ENCODE assay signal across 1 cellular context in genomic region chr12:10392394-10392930, GRCh38.
TF ChIP-seq lines count a peak whose summit lies in the region.

No MANE protein-coding gene starts in this region.

TF ChIP-seq in GM12878, 131 proteins besides CTCF, POLR2A, EP300 and RAD21 (continues in another document):
- TF ChIP-seq SPI1 (IDR thresholded peaks at IDR 0.05; ENCODE audit: borderline replicate concordance, insufficient read depth, low read depth, low read length) (peak; percentile 49; the same call in 1 of the 2 replicates), ZBTB40 (IDR thresholded peaks at IDR 0.05; ENCODE audit: borderline replicate concordance) (no peak), CBFB (IDR thresholded peaks at IDR 0.05; ENCODE audit: low read depth) (peak; percentile 90), MLLT1 (IDR thresholded peaks at IDR 0.05) (peak; percentile 42; the same call in 1 of the 2 replicates), IRF4 (IDR thresholded peaks at IDR 0.05; ENCODE audit: low read depth, low read length) (no peak), BHLHE40 (IDR thresholded peaks at IDR 0.05; ENCODE audit: borderline replicate concordance in 1 of 2, low read depth in 2 of 2, low read length in 1 of 2) (peak in 1 of 2 experiments; percentile 55; a peak in 1 of 4 replicates), REST (IDR thresholded peaks at IDR 0.05; ENCODE audit: low read depth, low read length) (no peak), FOS (IDR thresholded peaks at IDR 0.05; ENCODE audit: borderline replicate concordance, extremely low read depth, insufficient read length) (no peak), ZNF207 (IDR thresholded peaks at IDR 0.05; ENCODE audit: borderline replicate concordance) (no peak; the same call in 1 of the 2 replicates), MYB (IDR thresholded peaks at IDR 0.05; ENCODE audit: borderline replicate concordance, low read depth, low read length) (0 out of 2 replicates have a peak, but pooled peaks have one; percentile 10), NBN (IDR thresholded peaks at IDR 0.05) (peak; percentile 40; the same call in 1 of the 2 replicates), CHD2 (IDR thresholded peaks at IDR 0.05; ENCODE audit: borderline replicate concordance, low read depth, low read length) (0 out of 2 replicates have a peak, but pooled peaks have one; percentile 25), NFIC (IDR thresholded peaks at IDR 0.05; ENCODE audit: low read depth, low read length) (peak; percentile 75), HDAC2 (IDR thresholded peaks at IDR 0.05) (no peak), PAX5 (IDR thresholded peaks at IDR 0.05; ENCODE audit: borderline replicate concordance, low read depth, low read length) (peak; percentile 46; the same call in 1 of the 2 replicates), ATF7 (IDR thresholded peaks at IDR 0.05; ENCODE audit: low read depth) (peak; percentile 46), SUZ12 (IDR thresholded peaks at IDR 0.05; ENCODE audit: unreplicated experiment) (no peak), EED (IDR thresholded peaks at IDR 0.05; ENCODE audit: low read depth) (peak; percentile 63; the same call in 1 of the 2 replicates), NKRF (conservative IDR thresholded peaks at IDR 0.05) (no peak), RUNX3 (IDR thresholded peaks at IDR 0.05; ENCODE audit: low read length) (peak; percentile 99), RFX5 (IDR thresholded peaks at IDR 0.05; ENCODE audit: low read depth, low read length) (no peak), POU2F2 (IDR thresholded peaks at IDR 0.05; ENCODE audit: borderline replicate concordance, low read depth, low read length) (peak; percentile 57; the same call in 1 of the 3 replicates), SKIL (IDR thresholded peaks at IDR 0.05; ENCODE audit: low read depth, poor library complexity, severe bottlenecking) (peak; percentile 59), BCL3 (IDR thresholded peaks at IDR 0.05; ENCODE audit: borderline replicate concordance, insufficient read depth, low read depth, low read length, poor library complexity, severe bottlenecking) (peak; percentile 37), IKZF2 (IDR thresholded peaks at IDR 0.05) (peak; percentile 59 to 63; a peak in 3 of 4 replicates), RAD51 (IDR thresholded peaks at IDR 0.05) (peak; percentile 29; the same call in 1 of the 2 replicates), KLF5 (IDR thresholded peaks at IDR 0.05; ENCODE audit: partially characterized antibody) (no peak), BCL11A (IDR thresholded peaks at IDR 0.05; ENCODE audit: low read depth, low read length) (peak; percentile 89), FOXM1 (IDR thresholded peaks at IDR 0.05; ENCODE audit: low read depth, low read length) (peak; percentile 64; the same call in 1 of the 2 replicates), CREB1 (IDR thresholded peaks at IDR 0.05; ENCODE audit: low read depth) (0 out of 2 replicates have a peak, but pooled peaks have one; percentile 43), HDAC6 (IDR thresholded peaks at IDR 0.05; ENCODE audit: unreplicated experiment) (no peak), SP1 (IDR thresholded peaks at IDR 0.05; ENCODE audit: low read depth, low read length) (peak; percentile 15), DPF2 (IDR thresholded peaks at IDR 0.05) (peak; percentile 74), TCF12 (IDR thresholded peaks at IDR 0.05; ENCODE audit: low read depth, low read length) (peak; percentile 74), MTA2 (IDR thresholded peaks at IDR 0.05; ENCODE audit: low read depth) (peak; percentile 93), RELB (IDR thresholded peaks at IDR 0.05; ENCODE audit: low read depth) (peak; percentile 53; the same call in 1 of the 2 replicates), SMARCA5 (IDR thresholded peaks at IDR 0.05) (no peak), SMAD1 (IDR thresholded peaks at IDR 0.05; ENCODE audit: low read depth, partially characterized antibody) (peak; percentile 83), LARP7 (IDR thresholded peaks at IDR 0.05) (no peak), NR2C1 (IDR thresholded peaks at IDR 0.05) (no peak), ZNF274 (IDR thresholded peaks at IDR 0.05; ENCODE audit: insufficient read depth, insufficient read length) (no peak), JUNB (IDR thresholded peaks at IDR 0.05) (peak; percentile 31; the same call in 1 of the 2 replicates), ETV6 (conservative IDR thresholded peaks at IDR 0.05 in 1 of 2, IDR thresholded peaks at IDR 0.05 in 1 of 2; ENCODE audit: borderline replicate concordance in 1 of 2, low read depth in 1 of 2) (0 out of 4 replicates have a peak, but pooled peaks of 1 of the 2 experiments have one; percentile 29), NR2F1 (conservative IDR thresholded peaks at IDR 0.05) (peak; percentile 62), RB1 (IDR thresholded peaks at IDR 0.05; ENCODE audit: borderline replicate concordance) (0 out of 2 replicates have a peak, but pooled peaks have one; percentile 23), TARDBP (IDR thresholded peaks at IDR 0.05; ENCODE audit: borderline replicate concordance) (no peak), CREM (IDR thresholded peaks at IDR 0.05; ENCODE audit: low read depth) (peak; percentile 70; the same call in 1 of the 2 replicates), ASH2L (IDR thresholded peaks at IDR 0.05; ENCODE audit: borderline replicate concordance, low read depth) (no peak), MEF2B (IDR thresholded peaks at IDR 0.05; ENCODE audit: partially characterized antibody, poor library complexity, severe bottlenecking) (peak; percentile 41), ZBED1 (IDR thresholded peaks at IDR 0.05; ENCODE audit: borderline replicate concordance) (peak; percentile 68; the same call in 1 of the 2 replicates), IKZF1 (conservative IDR thresholded peaks at IDR 0.05) (peak; percentile 64; the same call in 1 of the 2 replicates), BMI1 (IDR thresholded peaks at IDR 0.05; ENCODE audit: borderline replicate concordance) (peak; percentile 61; the same call in 1 of the 2 replicates), ZNF622 (IDR thresholded peaks at IDR 0.05) (no peak), SIN3A (IDR thresholded peaks at IDR 0.05; ENCODE audit: low read depth, low read length) (no peak)
